ENCODE assay signal across 18 cellular contexts in the genomic region with DNA sequence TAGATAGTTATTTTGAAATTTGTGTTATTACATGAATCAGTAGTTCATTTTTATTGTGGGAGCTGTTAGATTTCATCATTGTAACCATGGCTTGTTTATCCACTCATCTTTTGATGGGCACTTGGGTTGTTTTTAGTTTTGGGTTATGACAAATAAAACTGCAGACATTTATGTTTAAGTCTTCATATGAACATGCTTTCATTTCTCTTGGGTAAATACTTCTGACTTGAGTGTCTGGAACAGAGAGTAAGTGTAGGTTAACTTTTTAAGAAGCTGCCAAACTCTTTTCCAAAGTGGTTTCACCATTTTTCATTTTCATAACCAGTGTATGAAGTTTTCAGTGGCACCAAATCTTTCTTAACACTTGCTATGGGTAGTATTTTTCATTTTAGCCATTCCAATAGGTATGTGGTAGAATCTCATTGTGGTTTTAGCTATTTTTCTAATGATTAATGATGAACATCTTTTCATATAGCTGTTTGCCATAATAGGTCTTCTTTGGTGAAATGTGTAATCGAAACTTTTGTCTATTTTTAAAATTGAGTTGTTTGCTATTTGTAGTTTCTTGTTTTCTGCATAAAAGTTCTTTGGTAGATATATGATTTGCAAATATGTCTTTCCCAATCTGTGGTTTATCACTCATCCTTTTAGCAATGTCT. TPM values are rescaled to one million over a fixed set of nuclear protein-coding genes. Genes with fewer than 3 reads are reported as not detected.
DNase-seq lines count a peak whose midpoint lies in the region; ATAC-seq, FAIRE-seq and TF ChIP-seq lines count a peak whose summit lies in the region.
"Had no signal": no experiment of that assay in that cellular context is flagged by ENCODE, and none has a peak within 500 bp of the region (broad histone marks: within the 10 kb centered on the region; RNA-seq: fewer than 3 reads in every experiment).

No MANE protein-coding gene starts in this region.

- H3K9me3 Mint-ChIP-seq in CD14-positive monocyte: peaks cover 8 to 23% (median 19%) of the 10 kb centered on the region in 7 donors

- DNase-seq in GM12891 (ENCODE audit: insufficient read length, low spot score) (no peak), RKO (ENCODE audit: low spot score) (no peak), NCI-H1105 treated with DMSO at 0.1 percent for 48 hours (lab: John Stamatoyannopoulos, UW) (no peak), CD14-positive monocyte (ENCODE audit: low spot score) (no peak)
- DNase-seq in stimulated activated naive CD4-positive, alpha-beta T cell treated with Interleukin-2 at 50 U/mL for 16 hours (lab: John Stamatoyannopoulos, UW): no peak
- DNase-seq: activated CD4-positive, CD25-positive, alpha-beta regulatory T cell treated with anti-CD3 and anti-CD28 coated beads, Interleukin-2, amount 50 U/mL, for 72 hours; activated gamma-delta T cell; DMS153; endodermal cell; foreskin melanocyte; immature natural killer cell; NCI-H1417 treated with DMSO at 0.1 percent for 48 hours; NCI-H510A; T-helper 1 cell had no signal

- intact Hi-C loops in CD14-positive monocyte (cut with micrococcal nuclease): no loop called here

- ATAC-seq in GM19025 (IDR thresholded peaks at IDR 0.05; ENCODE audit: low read depth, unreplicated experiment) (peak; percentile 75), GM21825 (IDR thresholded peaks at IDR 0.05; ENCODE audit: unreplicated experiment) (peak; percentile 61), HG03378 (IDR thresholded peaks at IDR 0.05; ENCODE audit: unreplicated experiment) (peak; percentile 73)

- peak; percentile 69 for FAIRE-seq in GM12891 (lab: Jason Lieb, UNC)

- no peak for TF ChIP-seq CTCF in CD14-positive monocyte (IDR thresholded peaks at IDR 0.05)

- H3K4me1 Mint-ChIP-seq in CD14-positive monocyte: peaks cover 4% of the 10 kb centered on the region
- H3K4me1 Mint-ChIP-seq: endodermal cell had no signal

- H3K27ac Mint-ChIP-seq in CD14-positive monocyte: no peak overlapping the region
- H3K27ac Mint-ChIP-seq: endodermal cell, immature natural killer cell, memory B cell had no signal

- no peak overlapping the region for H3K4me3 Mint-ChIP-seq in CD14-positive monocyte
- H3K4me3 Mint-ChIP-seq: endodermal cell, immature natural killer cell, memory B cell had no signal

- peaks cover 0 to 3% of the 10 kb centered on the region in 2 donors for H3K36me3 Mint-ChIP-seq in CD14-positive monocyte

- TF ChIP-seq POLR2A in GM12891 (IDR thresholded peaks at IDR 0.05; ENCODE audit: low read depth, low read length): no peak

- peaks cover 0 to 2% (median 0%) of the 10 kb centered on the region in 3 donors for H3K27me3 Mint-ChIP-seq in CD14-positive monocyte (ENCODE audit: low read depth in 3 of 3)
- H3K27me3 Mint-ChIP-seq: memory B cell had no signal

TF ChIP-seq in GM12891, 5 proteins besides CTCF, POLR2A, EP300 and RAD21:
- TF ChIP-seq TAF1 (IDR thresholded peaks at IDR 0.05; ENCODE audit: low read depth, low read length) (no peak), PAX5 (IDR thresholded peaks at IDR 0.05; ENCODE audit: insufficient read depth, low read length, severe bottlenecking) (no peak), POU2F2 (IDR thresholded peaks at IDR 0.05; ENCODE audit: low read depth, low read length) (no peak), POLR2AphosphoS5 (IDR thresholded peaks at IDR 0.05; ENCODE audit: low read depth, low read length) (no peak), SPI1 (IDR thresholded peaks at IDR 0.05; ENCODE audit: low read depth, low read length) (no peak)

RNA-seq across cellular contexts. Expression of gene SLAIN1, which starts 17.9 kb away (rescaled TPM):
- 36.9 TPM for polyA plus RNA-seq in GM12891 (2012; ENCODE audit: low read depth, missing spikeins)
- polyA plus RNA-seq in CD14-positive monocyte: under 1 TPM; 0.43 to 0.75 TPM
